In the genomic region with DNA sequence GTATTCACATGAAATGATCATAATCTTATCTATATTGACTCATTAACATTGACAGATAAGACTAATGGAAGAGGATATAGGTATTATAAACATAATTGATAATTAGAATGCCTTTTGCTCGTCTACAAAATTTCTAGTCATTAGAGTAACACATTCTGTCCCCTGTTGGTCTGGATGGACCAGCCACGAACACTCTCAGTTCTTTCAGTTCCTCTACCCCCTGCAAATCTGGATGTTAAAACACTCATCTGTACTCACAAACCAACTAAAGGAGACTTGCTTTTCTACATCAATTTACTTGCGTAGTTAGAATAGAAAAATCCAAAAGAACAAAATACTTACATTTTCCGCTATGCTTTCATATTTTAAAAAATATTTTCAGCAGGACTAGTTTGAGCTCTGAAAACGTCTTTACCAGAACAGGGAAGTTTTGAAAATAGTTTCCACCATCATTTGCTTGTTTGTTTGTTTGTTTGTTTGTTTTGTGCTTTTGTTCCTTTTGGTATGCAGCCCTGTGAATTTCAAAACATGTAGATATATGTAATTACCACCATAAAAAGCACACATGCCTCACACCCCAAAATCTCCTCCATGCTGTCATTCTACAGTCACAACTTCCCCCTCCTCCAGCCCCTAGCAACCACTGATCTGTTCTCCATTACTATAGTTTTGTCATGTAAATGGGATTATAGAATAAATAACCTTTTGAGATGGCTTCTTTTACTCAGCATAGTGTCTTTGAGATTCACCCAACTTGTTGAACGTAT, we compare ENCODE assay signal across 25 cellular contexts.
"Had no signal": no experiment of that assay in that cellular context is flagged by ENCODE, and none has a peak within 500 bp of the region (broad histone marks: within the 10 kb centered on the region; RNA-seq: fewer than 3 reads in every experiment).

No MANE protein-coding gene starts in this region.

- H3K27me3 ChIP-seq: dorsolateral prefrontal cortex, esophagus muscularis mucosa, gastrocnemius medialis, heart right ventricle, neutrophil, spleen, testis, tibial nerve, upper lobe of right lung, vagina had no signal

- H3K4me1 Mint-ChIP-seq: naive thymus-derived CD4-positive, alpha-beta T cell; stimulated activated naive CD8-positive, alpha-beta T cell treated with anti-CD3 and anti-CD28 coated beads, Interleukin-15, amount 100 ng/mL, for 72 hours had no signal

- H3K9me3 Mint-ChIP-seq: naive thymus-derived CD4-positive, alpha-beta T cell; stimulated activated memory B cell treated with anti-CD40 and anti-IgM and Interleukin-4, amounts not matched to agents 10 μg/mL and 1 μg/mL and 100 μg/mL, for 72 hours had no signal

- H3K4me3 ChIP-seq: dorsolateral prefrontal cortex, esophagus muscularis mucosa, gastrocnemius medialis, heart right ventricle, lung, spleen, testis, tibial nerve, upper lobe of right lung, vagina had no signal

- H3K36me3 ChIP-seq: esophagus muscularis mucosa, gastrocnemius medialis, heart right ventricle, neutrophil, spleen, tibial nerve, upper lobe of right lung, vagina had no signal

- H3K36me3 Mint-ChIP-seq: naive thymus-derived CD4-positive, alpha-beta T cell; stimulated activated memory B cell treated with anti-CD40 and anti-IgM and Interleukin-4, amounts not matched to agents 10 μg/mL and 1 μg/mL and 100 μg/mL, for 72 hours had no signal

- FAIRE-seq: endometrium had no signal

- H3K27me3 Mint-ChIP-seq: stimulated activated naive CD8-positive, alpha-beta T cell treated with anti-CD3 and anti-CD28 coated beads, Interleukin-15, amount 100 ng/mL, for 72 hours had no signal

- H3K4me3 Mint-ChIP-seq: naive thymus-derived CD4-positive, alpha-beta T cell; stimulated activated memory B cell treated with anti-CD40 and anti-IgM and Interleukin-4, amounts not matched to agents 10 μg/mL and 1 μg/mL and 100 μg/mL, for 72 hours; stimulated activated naive CD8-positive, alpha-beta T cell treated with anti-CD3 and anti-CD28 coated beads, Interleukin-15, amount 100 ng/mL, for 72 hours had no signal

- H3K27ac ChIP-seq: dorsolateral prefrontal cortex, esophagus muscularis mucosa, gastrocnemius medialis, heart right ventricle, neutrophil, spleen, testis, tibial nerve, upper lobe of right lung, vagina had no signal

- H3K4me1 ChIP-seq: esophagus muscularis mucosa, gastrocnemius medialis, spleen, testis, tibial nerve, upper lobe of right lung, vagina had no signal

- H3K9me3 ChIP-seq: esophagus muscularis mucosa, gastrocnemius medialis, heart right ventricle, neutrophil, spleen, testis, tibial nerve, upper lobe of right lung, vagina had no signal

- DNase-seq: cortex of kidney; dorsolateral prefrontal cortex; effector CD8-positive, alpha-beta T cell; gastrocnemius medialis; heart right ventricle; hypothalamus; left colon; left ventricle myocardium superior; naive thymus-derived CD4-positive, alpha-beta T cell; posterior cingulate gyrus; spleen; stimulated activated CD4-positive, alpha-beta T cell treated with anti-CD3 and anti-CD28 coated beads, Interleukin-15, amount 100 ng/mL, for 24 hours; stimulated activated CD4-positive, alpha-beta T cell treated with anti-CD3 and anti-CD28 coated beads, Interleukin-1b, Interleukin-23, amount 100 ng/mL, for 48 hours; stimulated activated CD4-positive, alpha-beta T cell treated with anti-CD3 and anti-CD28 coated beads, Interleukin-4, amount 100 ng/mL, for 24 hours; stimulated activated naive CD8-positive, alpha-beta T cell treated with anti-CD3 and anti-CD28 coated beads, Interleukin-15, amount 100 ng/mL, for 72 hours; testis; upper lobe of right lung had no signal

- ATAC-seq: gastrocnemius medialis; heart right ventricle; left colon; left ventricle myocardium superior; naive thymus-derived CD4-positive, alpha-beta T cell; sciatic nerve; stimulated activated memory B cell treated with anti-CD40 and anti-IgM and Interleukin-4, amounts not matched to agents 10 μg/mL and 1 μg/mL and 100 μg/mL, for 72 hours; stimulated activated naive CD8-positive, alpha-beta T cell treated with anti-CD3 and anti-CD28 coated beads, Interleukin-15, amount 100 ng/mL, for 72 hours; upper lobe of right lung had no signal

- H3K27ac Mint-ChIP-seq: naive thymus-derived CD4-positive, alpha-beta T cell; stimulated activated memory B cell treated with anti-CD40 and anti-IgM and Interleukin-4, amounts not matched to agents 10 μg/mL and 1 μg/mL and 100 μg/mL, for 72 hours; stimulated activated naive CD8-positive, alpha-beta T cell treated with anti-CD3 and anti-CD28 coated beads, Interleukin-15, amount 100 ng/mL, for 72 hours had no signal
